ENCODE assay signal across 8 cellular contexts in genomic region chr9:79623799-79624721, GRCh38. TPM values are rescaled to one million over a fixed set of nuclear protein-coding genes. Genes with fewer than 3 reads are reported as not detected.
DNase-seq lines count a peak whose midpoint lies in the region; ATAC-seq lines count a peak whose summit lies in the region.

No MANE protein-coding gene starts in this region.

- H3K4me1 Mint-ChIP-seq in stimulated activated naive B cell treated with anti-CD40 and anti-IgM and Interleukin-4, amounts not matched to agents 10 μg/mL and 1 μg/mL and 100 μg/mL, for 72 hours = peaks cover 23 to 48% of the 10 kb centered on the region in 2 donors

- DNase-seq in SHP77 (lab: John Stamatoyannopoulos, UW) = peak; percentile 4 to 6
- DNase-seq in SHP77 treated with DMSO at 0.1 percent for 48 hours (lab: John Stamatoyannopoulos, UW) = no peak
- peak; percentile 89 for DNase-seq in MV-4-11 (lab: John Stamatoyannopoulos, UW)
- DNase-seq in activated T-cell treated with anti-CD3 and anti-CD28 coated beads, Interleukin-2, amount 50 U/mL, for 48 hours = peak; percentile 41 to 50
- peak; percentile 22 to 39 for DNase-seq in left colon
- peak; percentile 61 for DNase-seq in stimulated activated naive B cell treated with anti-CD40 and anti-IgM and Interleukin-4, amounts not matched to agents 10 μg/mL and 1 μg/mL and 100 μg/mL, for 72 hours
- DNase-seq in hippocampal formation (lab: John Stamatoyannopoulos, UW) = no peak

- no peaks in the 10 kb centered on the region for H3K27me3 Mint-ChIP-seq in stimulated activated naive B cell treated with anti-CD40 and anti-IgM and Interleukin-4, amounts not matched to agents 10 μg/mL and 1 μg/mL and 100 μg/mL, for 72 hours

- H3K4me3 Mint-ChIP-seq in stimulated activated naive B cell treated with anti-CD40 and anti-IgM and Interleukin-4, amounts not matched to agents 10 μg/mL and 1 μg/mL and 100 μg/mL, for 72 hours = peak overlapping the region; percentile 61 to 63

- intact Hi-C loops in left colon (cut with DNase I, micrococcal nuclease) = no loop called here

- H3K27ac Mint-ChIP-seq in stimulated activated naive B cell treated with anti-CD40 and anti-IgM and Interleukin-4, amounts not matched to agents 10 μg/mL and 1 μg/mL and 100 μg/mL, for 72 hours = peak overlapping the region; percentile 81

- H3K9me3 Mint-ChIP-seq in stimulated activated naive B cell treated with anti-CD40 and anti-IgM and Interleukin-4, amounts not matched to agents 10 μg/mL and 1 μg/mL and 100 μg/mL, for 72 hours = peaks cover 3% of the 10 kb centered on the region in 2 donors

- ATAC-seq in HG02588 (IDR thresholded peaks at IDR 0.05; ENCODE audit: unreplicated experiment) (peak; percentile 90), left colon (peak; percentile 95)
- ATAC-seq in stimulated activated naive B cell treated with anti-CD40 and anti-IgM and Interleukin-4, amounts not matched to agents 10 μg/mL and 1 μg/mL and 100 μg/mL, for 72 hours (replicated peaks) = peak; percentile 98 to 99

- H3K36me3 Mint-ChIP-seq in stimulated activated naive B cell treated with anti-CD40 and anti-IgM and Interleukin-4, amounts not matched to agents 10 μg/mL and 1 μg/mL and 100 μg/mL, for 72 hours = peaks cover 36 to 52% of the 10 kb centered on the region in 2 donors

RNA-seq across cellular contexts. Expression of gene TLE4, which starts 52.3 kb away (rescaled TPM):
- total RNA-seq in left colon = 10 to 100 TPM; 22.2 to 29.8 TPM

Comparison
In these comparisons a context has a peak if more than half of its experiments do, and no peak if none do; other contexts are left out.
1. DNase-seq: peak in SHP77 (2 of 2), MV-4-11 (single experiment), activated T-cell treated with anti-CD3 and anti-CD28 coated beads, Interleukin-2, amount 50 U/mL, for 48 hours (2 of 2), left colon (2 of 2) and stimulated activated naive B cell treated with anti-CD40 and anti-IgM and Interleukin-4, amounts not matched to agents 10 μg/mL and 1 μg/mL and 100 μg/mL, for 72 hours (single experiment); none in SHP77 treated with DMSO at 0.1 percent for 48 hours (single experiment) and hippocampal formation (0 of 2).
2. Peak in every context shown above with its lines, with median percentiles within 50 percentile points of each other: ATAC-seq.